ENCODE assay signal across 12 cellular contexts in genomic region chr12:128848371-128848770, GRCh38. TPM values are rescaled to one million over a fixed set of nuclear protein-coding genes. Genes with fewer than 3 reads are reported as not detected.
"Had no signal": no experiment of that assay in that cellular context is flagged by ENCODE, and none has a peak within 500 bp of the region (broad histone marks: within the 10 kb centered on the region; RNA-seq: fewer than 3 reads in every experiment).

No MANE protein-coding gene starts in this region.

- H3K4me1 ChIP-seq: HAP-1 had no signal

- H3K36me3 ChIP-seq: HAP-1 had no signal

- H3K27ac ChIP-seq: GM23248, HL-60 had no signal

- H3K4me3 ChIP-seq: GM23248, HAP-1 had no signal

- FAIRE-seq: HepG2 had no signal

- H3K9me3 ChIP-seq: HAP-1 had no signal

- DNase-seq: GM23248, GOT3, H7, HFFc6, KBM-7 had no signal

- ATAC-seq: HCT116, HepG2 had no signal

RNA-seq across cellular contexts. Expression of gene GLT1D1, which starts 4.9 kb away (rescaled TPM):
- total RNA-seq: GM23248, H4, HFFc6, HT1080 had no signal
- polyA plus RNA-seq: GM23248, IgD-negative memory B cell had no signal
